In genomic region chr1:16981269-16981849, GRCh38 we compare ENCODE assay signal across 8 cellular contexts. TPM values are rescaled to one million over a fixed set of nuclear protein-coding genes. Genes with fewer than 3 reads are reported as not detected.
A peak's percentile ranks its signal among the peaks of the same experiment; 100 is the strongest.
DNase-seq lines count a peak whose midpoint lies in the region; ATAC-seq and TF ChIP-seq lines count a peak whose summit lies in the region.

No MANE protein-coding gene starts in this region.

- H3K14ac ChIP-seq in IMR-90 (replicated peaks; ENCODE audit: low read depth, low read length): peak overlapping the region; percentile 12; the same call in 1 of the 2 replicates

- H3K56ac ChIP-seq in IMR-90 (ENCODE audit: extremely low read depth, insufficient read depth, low read length): no peak overlapping the region

- TF ChIP-seq CTCF in BJ (IDR thresholded peaks at IDR 0.05; ENCODE audit: insufficient read depth, low read depth, low read length) (no peak), IMR-90 (conservative IDR thresholded peaks at IDR 0.05; ENCODE audit: low read depth, low read length) (no peak), chondrocyte (IDR thresholded peaks at IDR 0.05) (no peak)

- 0 out of 2 replicates have a peak, but pooled peaks have one; percentile 32 for TF ChIP-seq POLR2A in IMR-90 (IDR thresholded peaks at IDR 0.05; ENCODE audit: low read depth, low read length)

- dilution Hi-C loops in IMR-90 (cut with HindIII; ENCODE audit: low sequenced_read_pairs, unreplicated experiment): no loop called here

- no peak for TF ChIP-seq RAD21 in IMR-90 (IDR thresholded peaks at IDR 0.05; ENCODE audit: low read length)

- no peak overlapping the region for H3K4me2 ChIP-seq in IMR-90 (ENCODE audit: low read depth, low read length)

- WGBS in IMR-90 (ENCODE audit: extremely low coverage in 2 of 2, insufficient read length in 1 of 2), 2 experiments: 62% methylated on average over 2 of the region's 10 CpGs; no CpG with 5 or more reads in 1 of the 2 experiments

- H3K27me3 ChIP-seq in BJ (ENCODE audit: control insufficient read depth, insufficient read depth, low read length) (no peaks in the 10 kb centered on the region), IMR-90 (ENCODE audit: control insufficient read depth, insufficient read depth, low read length) (no peaks in the 10 kb centered on the region)

- H3K79me1 ChIP-seq in IMR-90 (ENCODE audit: low read depth in 1 of 2, low read length in 2 of 2): no peaks in the 10 kb centered on the region; a peak in 1 of 4 replicates

- H3K27ac Mint-ChIP-seq in chondrocyte (ENCODE audit: unreplicated experiment): peak overlapping the region; percentile 98
- H3K27ac Mint-ChIP-seq in naive thymus-derived CD8-positive, alpha-beta T cell: peak overlapping the region in 3 of 10 donors; percentile 28 to 87 (median 82)

- 0 out of 4 replicates have a peak overlapping the region, but pooled peaks of 1 of the 2 experiments have one; percentile 20 for H4K8ac ChIP-seq in IMR-90 (ENCODE audit: low read depth in 2 of 2, low read length in 2 of 2)

- peak overlapping the region; percentile 50; the same call in 1 of the 2 replicates for H2BK20ac ChIP-seq in IMR-90 (ENCODE audit: low read depth, low read length)

- peak overlapping the region; percentile 0; the same call in 1 of the 2 replicates for H2AK5ac ChIP-seq in IMR-90 (ENCODE audit: low read depth, low read length)

- intact Hi-C loops in IMR-90 (cut with micrococcal nuclease): no loop called here

- in situ Hi-C loops in IMR-90 (cut with MboI; ENCODE audit: low sequenced_read_pairs): no loop called here

- DNase-seq in BJ (ENCODE audit: low read depth) (peak; percentile 49), IMR-90 (peak; percentile 92), chondrocyte (ENCODE audit: low spot score) (no peak), mucosa of gallbladder (ENCODE audit: low spot score) (no peak), NCI-H187 (lab: John Stamatoyannopoulos, UW) (no peak), CD1c-positive myeloid dendritic cell (ENCODE audit: extremely low spot score) (no peak)
- no peak for DNase-seq in naive thymus-derived CD8-positive, alpha-beta T cell

- no peak overlapping the region for H3K27ac ChIP-seq in IMR-90 (ENCODE audit: insufficient read depth, low read length)

- no peak overlapping the region for H4K91ac ChIP-seq in IMR-90 (ENCODE audit: insufficient read depth, low read depth, low read length)

- peaks cover 1% of the 10 kb centered on the region for H3K36me3 ChIP-seq in BJ (ENCODE audit: control insufficient read depth, insufficient read depth, low read length)
- H3K36me3 ChIP-seq in IMR-90 (ENCODE audit: control insufficient read depth, insufficient read depth, low read length): no peaks in the 10 kb centered on the region; the same call in 1 of the 2 replicates

- CTCF ChIA-PET in BJ (lab: Yijun Ruan, JAX) (interaction anchor here (0.9 to 1.9 kb wide), 4 partner anchors 14 to 30 kb away, joined by 3 to 6 read pairs (median 3); no protein-coding TSS in a partner anchor), IMR-90 (lab: Yijun Ruan, JAX) (interaction anchor here (0.5 to 1.3 kb wide), 2 partner anchors 64 to 360 kb away, joined by 3 to 4 read pairs; no protein-coding TSS in a partner anchor)

- peaks cover 55% of the 10 kb centered on the region for H3K4me1 Mint-ChIP-seq in chondrocyte (ENCODE audit: low read depth)
- H3K4me1 Mint-ChIP-seq in naive thymus-derived CD8-positive, alpha-beta T cell: peaks cover 10 to 13% (median 11%) of the 10 kb centered on the region in 4 donors

- H3K27me3 Mint-ChIP-seq in chondrocyte (ENCODE audit: low read depth): no peaks in the 10 kb centered on the region
- peaks cover 15 to 32% (median 21%) of the 10 kb centered on the region in 5 donors for H3K27me3 Mint-ChIP-seq in naive thymus-derived CD8-positive, alpha-beta T cell

- peak overlapping the region; percentile 49 for H2AK9ac ChIP-seq in IMR-90 (replicated peaks; ENCODE audit: low read depth, low read length, poor library complexity)

- peaks cover 9% of the 10 kb centered on the region; the same call in 1 of the 2 replicates for H3K4me1 ChIP-seq in IMR-90 (ENCODE audit: control insufficient read depth, insufficient read depth, low read length)

- H3K9me3 ChIP-seq in IMR-90 (ENCODE audit: control insufficient read depth, insufficient read depth, low read length): no peaks in the 10 kb centered on the region

- no peak overlapping the region for H3K4me3 ChIP-seq in BJ (ENCODE audit: low read depth, low read length)
- H3K4me3 ChIP-seq in IMR-90 (ENCODE audit: insufficient read depth, low read depth, low read length): no peak overlapping the region

- peak overlapping the region; percentile 6; the same call in 1 of the 2 replicates for H3K23ac ChIP-seq in IMR-90 (ENCODE audit: low read depth, low read length)

- POLR2A ChIA-PET in BJ (lab: Charles Lee) (no interaction called here), IMR-90 (lab: Charles Lee; ENCODE audit: unreplicated experiment) (no interaction called here)
- POLR2A ChIA-PET in naive thymus-derived CD8-positive, alpha-beta T cell (lab: Charles Lee): no interaction called here

- H4K20me1 ChIP-seq in IMR-90 (ENCODE audit: insufficient read depth, low read length): peaks cover 3% of the 10 kb centered on the region; the same call in 1 of the 2 replicates

- peak overlapping the region; percentile 69 for H2AFZ ChIP-seq in IMR-90 (replicated peaks; ENCODE audit: low read length, poor library complexity)

- H3K9me3 Mint-ChIP-seq in chondrocyte (ENCODE audit: low read depth): no peaks in the 10 kb centered on the region
- H3K9me3 Mint-ChIP-seq in naive thymus-derived CD8-positive, alpha-beta T cell: no peaks in the 10 kb centered on the region

- no peak overlapping the region for H3K18ac ChIP-seq in IMR-90 (ENCODE audit: low read depth, low read length)

- H3K36me3 Mint-ChIP-seq in chondrocyte (ENCODE audit: low read depth): peaks cover 7% of the 10 kb centered on the region
- H3K36me3 Mint-ChIP-seq in naive thymus-derived CD8-positive, alpha-beta T cell: peaks cover 0 to 16% (median 7%) of the 10 kb centered on the region in 3 donors

- ATAC-seq in IMR-90 (ENCODE audit: low read depth): peak; percentile 27; the same call in 1 of the 2 replicates
- no peak for ATAC-seq in naive thymus-derived CD8-positive, alpha-beta T cell
- ATAC-seq in HG03460 (IDR thresholded peaks at IDR 0.05; ENCODE audit: unreplicated experiment): no peak

- H3K9me1 ChIP-seq in IMR-90 (ENCODE audit: insufficient read depth, low read length): no peaks in the 10 kb centered on the region

- no peak overlapping the region for H3K9ac ChIP-seq in IMR-90 (ENCODE audit: low read depth, low read length)

- no peak overlapping the region for H2BK5ac ChIP-seq in IMR-90 (ENCODE audit: low read depth, low read length, poor library complexity, severe bottlenecking)

- H2BK120ac ChIP-seq in IMR-90 (ENCODE audit: low read depth, low read length): peak overlapping the region; percentile 7

- H4K5ac ChIP-seq in IMR-90 (ENCODE audit: low read depth, low read length): no peak overlapping the region

- BruUV-seq in IMR-90 (replicated peaks; lab: Mats Ljungman, UMichigan): no TSS peak

- H3K4me3 Mint-ChIP-seq in chondrocyte (ENCODE audit: unreplicated experiment): peak overlapping the region; percentile 79
- peak overlapping the region; percentile 55 to 93 (median 79) for H3K4me3 Mint-ChIP-seq in naive thymus-derived CD8-positive, alpha-beta T cell

- H3K4ac ChIP-seq in IMR-90 (ENCODE audit: low read depth, low read length): peak overlapping the region; percentile 7

- H2BK15ac ChIP-seq in IMR-90 (ENCODE audit: low read depth, low read length): 0 out of 3 replicates have a peak overlapping the region, but pooled peaks have one; percentile 15

TF ChIP-seq in IMR-90, 13 proteins besides CTCF, POLR2A, EP300 and RAD21 (continues in another document):
- TF ChIP-seq BHLHE40 (IDR thresholded peaks at IDR 0.05; ENCODE audit: low read depth, low read length): peak; percentile 47; the same call in 1 of the 2 replicates
- TF ChIP-seq NFE2L2 (IDR thresholded peaks at IDR 0.05; ENCODE audit: low read depth, low read length): no peak
- TF ChIP-seq FOS (IDR thresholded peaks at IDR 0.05; ENCODE audit: low read depth, low read length): peak; percentile 78

RNA-seq across cellular contexts. Expression of gene MFAP2, which starts 0.9 kb away (rescaled TPM):
- polyA plus RNA-seq in BJ (2011; rRNA removed): 69.7 and 115 TPM in 2 replicates
- 93.3 and 172 TPM in 2 replicates for polyA minus RNA-seq in BJ (2011; rRNA and poly(A)+ RNA removed)
- total RNA-seq in IMR-90 (2012; rRNA removed): 2.5 and 3.9 TPM in 2 replicates
- 13.9 and 14.6 TPM in 2 replicates for polyA plus RNA-seq in IMR-90 (2012; rRNA removed)
- 14.5 and 21.7 TPM in 2 replicates for polyA plus RNA-seq in IMR-90 (2012; cell fraction: cytosol; rRNA removed)
- 17.6 and 36.8 TPM in 2 replicates for polyA plus RNA-seq in IMR-90 (2012; cell fraction: nucleus; rRNA removed; ENCODE audit: low replicate concordance)
- 260 to 285 TPM (median 269 TPM) in 3 replicates for total RNA-seq in chondrocyte
- not detected for total RNA-seq in naive thymus-derived CD8-positive, alpha-beta T cell
- under 1 TPM in 1 of 3 donors, not detected in 2; 0.41 TPM for polyA plus RNA-seq in naive thymus-derived CD8-positive, alpha-beta T cell
- total RNA-seq in mucosa of gallbladder: 19.8 TPM

RNA-seq across cellular contexts. Expression of gene ATP13A2, which starts 30.4 kb away (rescaled TPM):
- polyA plus RNA-seq in BJ (2011; rRNA removed) (9.2 and 25.5 TPM in 2 replicates), IMR-90 (2012; rRNA removed) (18.9 and 19.6 TPM in 2 replicates)
- polyA minus RNA-seq in BJ (2011; rRNA and poly(A)+ RNA removed): 27.7 and 30.5 TPM in 2 replicates
- total RNA-seq in IMR-90 (2012; rRNA removed) (3.9 and 5.7 TPM in 2 replicates), chondrocyte (52.1 to 60.8 TPM (median 54.4 TPM) in 3 replicates), mucosa of gallbladder (87.1 TPM)
- 10.3 and 22.1 TPM in 2 replicates for polyA plus RNA-seq in IMR-90 (2012; cell fraction: cytosol; rRNA removed)
- 17.2 and 49.7 TPM in 2 replicates for polyA plus RNA-seq in IMR-90 (2012; cell fraction: nucleus; rRNA removed; ENCODE audit: low replicate concordance)
- 10 to 100 TPM; 44.3 to 44.4 TPM for total RNA-seq in naive thymus-derived CD8-positive, alpha-beta T cell
- 10 to 100 TPM; 21.6 to 43.7 (median 31.9) TPM for polyA plus RNA-seq in naive thymus-derived CD8-positive, alpha-beta T cell

RNA-seq across cellular contexts. Expression of gene CROCC, which starts 59.6 kb away (rescaled TPM):
- polyA plus RNA-seq in BJ (2011; rRNA removed) (7.2 and 12.1 TPM in 2 replicates), IMR-90 (2012; rRNA removed) (13.7 and 14.7 TPM in 2 replicates)
- polyA minus RNA-seq in BJ (2011; rRNA and poly(A)+ RNA removed): 4.6 and 5.9 TPM in 2 replicates
- total RNA-seq in IMR-90 (2012; rRNA removed) (7.2 and 7.5 TPM in 2 replicates), chondrocyte (24.7 to 32.2 TPM (median 26.2 TPM) in 3 replicates), mucosa of gallbladder (33.0 TPM)
- polyA plus RNA-seq in IMR-90 (2012; cell fraction: cytosol; rRNA removed): 10.7 and 12.9 TPM in 2 replicates
- 82.9 and 147 TPM in 2 replicates for polyA plus RNA-seq in IMR-90 (2012; cell fraction: nucleus; rRNA removed; ENCODE audit: low replicate concordance)
- 100 to 1,000 TPM; 117 to 124 TPM for total RNA-seq in naive thymus-derived CD8-positive, alpha-beta T cell
- polyA plus RNA-seq in naive thymus-derived CD8-positive, alpha-beta T cell: 1 to 10 TPM; 1.2 to 5.4 (median 1.3) TPM

Comparison
In these comparisons a context has a peak if more than half of its experiments do, and no peak if none do; other contexts are left out.
1. DNase-seq: peak in BJ (single experiment) and IMR-90 (single experiment); none in chondrocyte (single experiment), naive thymus-derived CD8-positive, alpha-beta T cell (0 of 10), mucosa of gallbladder (single experiment), NCI-H187 (0 of 2) and CD1c-positive myeloid dendritic cell (single experiment).
2. RNA of gene MFAP2, which starts 0.9 kb away (total RNA-seq): 260 to 285 TPM in chondrocyte; 19.8 TPM in mucosa of gallbladder (single experiment), 2.5 to 3.9 TPM in IMR-90 and not detected in naive thymus-derived CD8-positive, alpha-beta T cell; every median in the first group is over 10 times any median in the second.